In the genomic region with DNA sequence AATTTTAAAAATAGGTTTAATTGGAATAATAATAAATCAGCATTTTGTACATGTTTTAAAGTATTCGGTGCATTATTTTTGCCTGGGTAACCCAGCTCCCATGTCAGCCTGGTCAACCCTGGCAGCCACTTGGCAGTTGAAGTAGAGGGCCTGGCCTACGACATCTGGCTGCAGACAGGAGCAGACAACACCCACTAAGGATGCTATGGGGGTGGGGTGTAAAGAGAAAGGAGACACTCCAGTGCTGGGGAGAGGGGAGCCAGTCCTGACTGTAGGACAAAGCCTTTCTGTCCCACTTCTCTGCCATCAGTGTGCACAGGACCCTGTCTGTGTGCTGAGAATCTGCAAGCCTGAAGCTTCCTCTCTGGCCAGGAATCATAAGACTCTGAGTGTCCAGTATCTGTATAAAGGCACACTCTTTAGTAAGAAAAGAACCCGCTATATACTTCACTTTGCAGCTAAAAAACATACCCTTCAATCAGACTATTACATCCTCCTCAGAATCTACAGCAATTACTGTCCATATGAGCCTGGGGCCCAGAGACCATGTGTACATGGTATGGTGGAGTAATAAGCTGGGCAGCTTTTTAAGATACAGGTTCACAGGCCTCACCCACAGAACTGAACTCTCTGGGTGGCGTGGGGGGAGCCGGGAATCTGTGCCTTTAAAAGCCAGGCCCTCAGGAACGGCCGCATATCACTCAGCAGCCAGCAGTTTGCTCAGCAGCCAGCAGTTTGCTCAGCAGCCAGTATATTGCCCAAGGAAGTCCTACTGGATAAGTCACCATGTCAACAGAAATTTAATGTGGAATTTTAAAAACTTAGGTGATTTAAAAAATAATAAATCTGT, we compare ENCODE assay signal across 22 cellular contexts.
DNase-seq lines count a peak whose midpoint lies in the region; ATAC-seq and TF ChIP-seq lines count a peak whose summit lies in the region.
"Had no signal": no experiment of that assay in that cellular context is flagged by ENCODE, and none has a peak within 500 bp of the region (broad histone marks: within the 10 kb centered on the region; RNA-seq: fewer than 3 reads in every experiment).

No MANE protein-coding gene starts in this region.

- TF ChIP-seq CTCF in AG10803 (conservative IDR thresholded peaks at IDR 0.05; ENCODE audit: low read length) = no peak
- TF ChIP-seq CTCF in SK-N-SH (IDR thresholded peaks at IDR 0.05) = no peak

- POLR2A ChIA-PET in SK-N-SH (lab: Yijun Ruan, JAX) = no interaction called here
- POLR2A ChIA-PET in activated CD4-positive, alpha-beta T cell treated with anti-CD3 and anti-CD28 coated beads for 36 hours (lab: Charles Lee) = no interaction called here

- H3K27ac ChIP-seq in SK-N-SH (ENCODE audit: low read depth in 2 of 2, low read length in 1 of 2) = peak overlapping the region in 1 of 2 experiments; percentile 24; a peak in 1 of 4 replicates
- H3K27ac ChIP-seq: upper lobe of left lung had no signal

- H3K4me1 ChIP-seq in SK-N-SH (ENCODE audit: control insufficient read depth in 1 of 2, insufficient read depth in 2 of 2, low read depth in 1 of 2, low read length in 1 of 2) = peaks cover 0 to 9% of the 10 kb centered on the region in 2 experiments; a peak in 1 of 4 replicates
- H3K4me1 ChIP-seq: upper lobe of left lung had no signal

- whole genome bisulfite sequencing in SK-N-SH (ENCODE audit: low lambda C conversion rate) = 78% methylated on average over 7 of the region's 7 CpGs

- no peak overlapping the region for H3K4me3 Mint-ChIP-seq in natural killer cell treated with Interleukin-12 subunit alpha and Interleukin-12 subunit beta and Interleukin-15 and Interleukin-18, amount 100 ng/mL, for 72 hours
- no peak overlapping the region for H3K4me3 Mint-ChIP-seq in activated CD4-positive, alpha-beta T cell treated with anti-CD3 and anti-CD28 coated beads for 36 hours
- H3K4me3 Mint-ChIP-seq: activated B cell treated with CpG ODN at 0.5 μM for 24 hours; activated T-cell treated with anti-CD3 and anti-CD28 coated beads, Interleukin-2, amount 50 U/mL, for 4 hours; H9 had no signal

- no peak for TF ChIP-seq RAD21 in SK-N-SH (IDR thresholded peaks at IDR 0.05; ENCODE audit: low read length)

- H3K4me1 Mint-ChIP-seq in natural killer cell treated with Interleukin-12 subunit alpha and Interleukin-12 subunit beta and Interleukin-15 and Interleukin-18, amount 100 ng/mL, for 72 hours (ENCODE audit: low read depth in 2 of 2) = peaks cover 0 to 6% of the 10 kb centered on the region in 2 donors
- no peaks in the 10 kb centered on the region for H3K4me1 Mint-ChIP-seq in activated CD4-positive, alpha-beta T cell treated with anti-CD3 and anti-CD28 coated beads for 36 hours

- no peaks in the 10 kb centered on the region for H3K27me3 Mint-ChIP-seq in natural killer cell treated with Interleukin-12 subunit alpha and Interleukin-12 subunit beta and Interleukin-15 and Interleukin-18, amount 100 ng/mL, for 72 hours
- H3K27me3 Mint-ChIP-seq in activated CD4-positive, alpha-beta T cell treated with anti-CD3 and anti-CD28 coated beads for 36 hours = no peaks in the 10 kb centered on the region
- H3K27me3 Mint-ChIP-seq: activated B cell treated with CpG ODN at 0.5 μM for 24 hours had no signal

- no peaks in the 10 kb centered on the region for H4K20me1 ChIP-seq in SK-N-SH (ENCODE audit: insufficient read depth)

- no peak overlapping the region for H2AFZ ChIP-seq in SK-N-SH (ENCODE audit: low read depth)

- H3K79me2 ChIP-seq in SK-N-SH (ENCODE audit: insufficient read depth) = no peaks in the 10 kb centered on the region

- no peak overlapping the region for H3K27ac Mint-ChIP-seq in natural killer cell treated with Interleukin-12 subunit alpha and Interleukin-12 subunit beta and Interleukin-15 and Interleukin-18, amount 100 ng/mL, for 72 hours
- H3K27ac Mint-ChIP-seq in activated CD4-positive, alpha-beta T cell treated with anti-CD3 and anti-CD28 coated beads for 36 hours = no peak overlapping the region
- H3K27ac Mint-ChIP-seq: activated B cell treated with CpG ODN at 0.5 μM for 24 hours had no signal

- no peaks in the 10 kb centered on the region for H3K9me2 ChIP-seq in SK-N-SH

- no peak for ATAC-seq in natural killer cell treated with Interleukin-12 subunit alpha and Interleukin-12 subunit beta and Interleukin-15 and Interleukin-18, amount 100 ng/mL, for 72 hours
- no peak for ATAC-seq in GM18505 (IDR thresholded peaks at IDR 0.05; ENCODE audit: unreplicated experiment)
- no peak for ATAC-seq in activated CD4-positive, alpha-beta T cell treated with anti-CD3 and anti-CD28 coated beads for 36 hours
- ATAC-seq: activated T-cell treated with anti-CD3 and anti-CD28 coated beads, Interleukin-2, amount 50 U/mL, for 4 hours; left colon had no signal

- DNase-seq in AG10803 (ENCODE audit: low read depth) (peak; percentile 50), DMS 273 treated with DMSO at 0.1 percent for 48 hours (lab: John Stamatoyannopoulos, UW) (peak; percentile 26), SK-N-SH (peak; percentile 57), left kidney (ENCODE audit: low read depth, low spot score) (peak; percentile 44)
- DNase-seq in activated CD4-positive, alpha-beta T cell treated with anti-CD3 and anti-CD28 coated beads for 4 hours = no peak
- DNase-seq in natural killer cell treated with Interleukin-12 subunit alpha and Interleukin-12 subunit beta and Interleukin-15 and Interleukin-18, amount 100 ng/mL, for 72 hours (ENCODE audit: low spot score) = no peak
- DNase-seq in activated CD4-positive, alpha-beta T cell treated with anti-CD3 and anti-CD28 coated beads for 36 hours = no peak
- DNase-seq: activated B cell treated with CpG ODN at 0.5 μM for 24 hours; activated naive CD4-positive, alpha-beta T cell treated with Interleukin-2 at 50 U/mL for 16 hours; activated T-cell treated with anti-CD3 and anti-CD28 coated beads, Interleukin-2, amount 50 U/mL, for 4 hours; aorta; cerebellar nuclear complex; erythroblast; H9; KBM-7; left colon; NCI-H2029; NCI-H69; SIG-M5; stimulated activated CD4-positive, alpha-beta T cell treated with anti-CD3 and anti-CD28 coated beads, Interleukin-12 subunit alpha, Interleukin-12 subunit beta, amount 100 ng/mL, for 4 hours had no signal

- TF ChIP-seq POLR2A in GM18505 (IDR thresholded peaks at IDR 0.05; ENCODE audit: borderline replicate concordance, extremely low read depth, insufficient read depth, insufficient read length) = no peak

- H3K4me2 ChIP-seq in SK-N-SH = no peak overlapping the region

- H3K4me3 ChIP-seq in AG10803 (ENCODE audit: low read length) = no peak overlapping the region
- no peak overlapping the region for H3K4me3 ChIP-seq in SK-N-SH (ENCODE audit: low read depth in 2 of 2, low read length in 1 of 2)
- H3K4me3 ChIP-seq: upper lobe of left lung had no signal

- H3F3A ChIP-seq in SK-N-SH (replicated peaks; ENCODE audit: insufficient read depth) = no peaks in the 10 kb centered on the region

- intact Hi-C loops in activated CD4-positive, alpha-beta T cell treated with anti-CD3 and anti-CD28 coated beads for 36 hours (cut with DNase I, micrococcal nuclease) = no loop called here

- peaks cover 0 to 5% of the 10 kb centered on the region in 2 experiments for H3K36me3 ChIP-seq in SK-N-SH (replicated peaks in 1 of 2; ENCODE audit: control insufficient read depth in 1 of 2, insufficient read depth in 2 of 2, low read length in 1 of 2)

- no peak overlapping the region for H3K9ac ChIP-seq in SK-N-SH

- no peaks in the 10 kb centered on the region for H3K9me3 Mint-ChIP-seq in natural killer cell treated with Interleukin-12 subunit alpha and Interleukin-12 subunit beta and Interleukin-15 and Interleukin-18, amount 100 ng/mL, for 72 hours
- no peaks in the 10 kb centered on the region for H3K9me3 Mint-ChIP-seq in activated CD4-positive, alpha-beta T cell treated with anti-CD3 and anti-CD28 coated beads for 36 hours (ENCODE audit: low read depth)
- H3K9me3 Mint-ChIP-seq: activated B cell treated with CpG ODN at 0.5 μM for 24 hours; activated T-cell treated with anti-CD3 and anti-CD28 coated beads, Interleukin-2, amount 50 U/mL, for 4 hours; H9 had no signal

- no peak for TF ChIP-seq EP300 in SK-N-SH (IDR thresholded peaks at IDR 0.05; ENCODE audit: borderline replicate concordance in 1 of 2, low read depth in 1 of 2, low read length in 1 of 2)

- no peaks in the 10 kb centered on the region for H3K9me3 ChIP-seq in SK-N-SH
- H3K9me3 ChIP-seq: upper lobe of left lung had no signal

- H3K36me3 Mint-ChIP-seq in natural killer cell treated with Interleukin-12 subunit alpha and Interleukin-12 subunit beta and Interleukin-15 and Interleukin-18, amount 100 ng/mL, for 72 hours = peaks cover under 1% of the 10 kb centered on the region
- peaks cover 8% of the 10 kb centered on the region for H3K36me3 Mint-ChIP-seq in activated CD4-positive, alpha-beta T cell treated with anti-CD3 and anti-CD28 coated beads for 36 hours (ENCODE audit: low read depth)

- CTCF ChIA-PET in SK-N-SH (lab: Yijun Ruan, JAX) = interaction anchor here (1.1 kb wide), 1 partner anchor 137 kb away, joined by 4 read pairs; no protein-coding TSS in a partner anchor
- CTCF ChIA-PET in activated CD4-positive, alpha-beta T cell treated with anti-CD3 and anti-CD28 coated beads for 36 hours (lab: Charles Lee) = interaction anchor here (0.5 to 0.6 kb wide), 2 partner anchors 13 to 18 kb away, joined by 3 read pairs; no protein-coding TSS in a partner anchor

- H3K27me3 ChIP-seq in SK-N-SH (ENCODE audit: insufficient read depth) = no peaks in the 10 kb centered on the region
- H3K27me3 ChIP-seq: upper lobe of left lung had no signal

TF ChIP-seq in SK-N-SH, 30 proteins besides CTCF, POLR2A, EP300 and RAD21:
- TF ChIP-seq, protein P1, sequence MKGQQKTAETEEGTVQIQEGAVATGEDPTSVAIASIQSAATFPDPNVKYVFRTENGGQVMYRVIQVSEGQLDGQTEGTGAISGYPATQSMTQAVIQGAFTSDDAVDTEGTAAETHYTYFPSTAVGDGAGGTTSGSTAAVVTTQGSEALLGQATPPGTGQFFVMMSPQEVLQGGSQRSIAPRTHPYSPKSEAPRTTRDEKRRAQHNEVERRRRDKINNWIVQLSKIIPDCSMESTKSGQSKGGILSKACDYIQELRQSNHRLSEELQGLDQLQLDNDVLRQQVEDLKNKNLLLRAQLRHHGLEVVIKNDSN (IDR thresholded peaks at IDR 0.05; ENCODE audit: borderline replicate concordance, low read depth) = no peak
- TF ChIP-seq JUND (IDR thresholded peaks at IDR 0.05) = no peak
TF ChIP-seq in SK-N-SH: peak in this region for 0.

Comparison
In these comparisons a context has a peak if more than half of its experiments do, and no peak if none do; other contexts are left out.
1. DNase-seq: peak in AG10803 (single experiment), DMS 273 treated with DMSO at 0.1 percent for 48 hours (single experiment), SK-N-SH (single experiment) and left kidney (single experiment); none in activated CD4-positive, alpha-beta T cell treated with anti-CD3 and anti-CD28 coated beads for 4 hours (0 of 2), natural killer cell treated with Interleukin-12 subunit alpha and Interleukin-12 subunit beta and Interleukin-15 and Interleukin-18, amount 100 ng/mL, for 72 hours (single experiment) and activated CD4-positive, alpha-beta T cell treated with anti-CD3 and anti-CD28 coated beads for 36 hours (single experiment).